Comparison of ENCODE assay signal across 11 cellular contexts in genomic region chr19:33214621-33215020, GRCh38. TPM values are rescaled to one million over a fixed set of nuclear protein-coding genes. Genes with fewer than 3 reads are reported as not detected.
DNase-seq lines count a peak whose midpoint lies in the region; ATAC-seq and TF ChIP-seq lines count a peak whose summit lies in the region.
"Had no signal": no experiment of that assay in that cellular context is flagged by ENCODE, and none has a peak within 500 bp of the region (broad histone marks: within the 10 kb centered on the region; RNA-seq: fewer than 3 reads in every experiment).

No MANE protein-coding gene starts in this region.

- DNase-seq in NOMO-1 treated with DMSO at 0.1 percent for 48 hours (lab: John Stamatoyannopoulos, UW; ENCODE audit: unreplicated experiment) (peak; percentile 6), NOMO-1 treated with dmso at 0.1 percent for 144 hours (lab: John Stamatoyannopoulos, UW; ENCODE audit: unreplicated experiment) (no peak), NCI-H69 (lab: John Stamatoyannopoulos, UW) (peak; percentile 60), dedifferentiated amniotic fluid mesenchymal stem cell (ENCODE audit: extremely low spot score) (peak; percentile 22), superior temporal gyrus (ENCODE audit: extremely low spot score) (peak; percentile 24), lower leg skin (ENCODE audit: low spot score in 2 of 2) (no peak), cardiac septum (ENCODE audit: low spot score) (no peak)
- DNase-seq: GOT3, Peyer's patch had no signal

- no peak overlapping the region for H3K4me3 ChIP-seq in lower leg skin (ENCODE audit: low read depth, poor library complexity, severe bottlenecking)
- H3K4me3 ChIP-seq: Peyer's patch had no signal

- ATAC-seq in HG03159 (IDR thresholded peaks at IDR 0.05; ENCODE audit: unreplicated experiment) = no peak

- 56 to 59% methylated on average over 5 of the region's 5 CpGs for WGBS in lower leg skin, 2 donors

- TF ChIP-seq POLR2A in lower leg skin (IDR thresholded peaks at IDR 0.05) = no peak

- TF ChIP-seq CTCF in lower leg skin (IDR thresholded peaks at IDR 0.05) = no peak

- intact Hi-C loops in lower leg skin (cut with DNase I; ENCODE audit: low total_unique reads) = no loop called here
- intact Hi-C loops in cardiac septum (cut with DNase I) = no loop called here

RNA-seq across cellular contexts. Expression of gene SLC7A10, which starts 11.0 kb away (rescaled TPM):
- under 1 TPM in 1 of 4 donors, not detected in 3; 0.62 TPM for total RNA-seq in lower leg skin
- total RNA-seq in cardiac septum = not detected
- total RNA-seq: liver, Peyer's patch had no signal

RNA-seq across cellular contexts. Expression of gene LRP3, which starts 20.5 kb away (rescaled TPM):
- total RNA-seq in lower leg skin (10 to 100 TPM in 3 of 4 donors, 1 to 10 TPM in 1; 9.4 to 27.4 (median 18.0) TPM), cardiac septum (22.4 TPM)

Comparison
In these comparisons a context has a peak if more than half of its experiments do, and no peak if none do; other contexts are left out.
1. DNase-seq: peak in NOMO-1 treated with DMSO at 0.1 percent for 48 hours (single experiment), NCI-H69 (single experiment), dedifferentiated amniotic fluid mesenchymal stem cell (single experiment) and superior temporal gyrus (single experiment); none in NOMO-1 treated with dmso at 0.1 percent for 144 hours (single experiment), lower leg skin (0 of 2) and cardiac septum (single experiment).